Comparison of ENCODE assay signal across 1 cellular context in the genomic region with DNA sequence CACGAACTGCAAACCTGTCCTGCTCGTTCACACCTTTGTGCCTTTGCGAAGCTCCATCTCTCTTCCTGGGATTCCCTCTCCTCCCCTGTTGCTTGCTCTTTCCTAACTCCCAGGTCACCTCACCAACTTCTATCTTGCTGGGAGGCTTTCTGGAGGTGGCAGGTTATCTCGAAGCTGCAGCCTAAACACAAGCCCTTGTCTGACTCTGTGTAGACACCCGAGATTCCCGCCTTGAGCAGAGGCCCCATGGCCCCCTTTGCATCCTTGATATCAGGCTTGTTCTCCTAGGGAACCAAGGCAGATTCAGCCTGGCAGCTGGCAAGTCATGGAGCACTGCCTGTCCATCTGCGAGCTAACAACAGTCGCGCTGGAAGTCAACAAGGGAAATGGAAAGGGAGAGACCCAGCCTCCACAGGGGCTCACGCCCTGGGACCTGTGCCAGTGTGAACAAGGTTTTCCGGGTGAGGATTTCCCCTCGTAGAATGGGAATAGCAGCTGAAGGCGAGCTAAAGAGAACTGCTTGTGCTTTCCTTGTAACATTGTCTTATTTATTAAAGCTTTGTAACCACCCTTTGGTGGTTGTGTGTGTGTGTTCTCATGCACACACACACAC.
TF ChIP-seq lines count a peak whose summit lies in the region.

No MANE protein-coding gene starts in this region.

TF ChIP-seq in SK-N-SH, 30 proteins besides CTCF, POLR2A, EP300 and RAD21 (continued from another document):
- TF ChIP-seq, protein P1, sequence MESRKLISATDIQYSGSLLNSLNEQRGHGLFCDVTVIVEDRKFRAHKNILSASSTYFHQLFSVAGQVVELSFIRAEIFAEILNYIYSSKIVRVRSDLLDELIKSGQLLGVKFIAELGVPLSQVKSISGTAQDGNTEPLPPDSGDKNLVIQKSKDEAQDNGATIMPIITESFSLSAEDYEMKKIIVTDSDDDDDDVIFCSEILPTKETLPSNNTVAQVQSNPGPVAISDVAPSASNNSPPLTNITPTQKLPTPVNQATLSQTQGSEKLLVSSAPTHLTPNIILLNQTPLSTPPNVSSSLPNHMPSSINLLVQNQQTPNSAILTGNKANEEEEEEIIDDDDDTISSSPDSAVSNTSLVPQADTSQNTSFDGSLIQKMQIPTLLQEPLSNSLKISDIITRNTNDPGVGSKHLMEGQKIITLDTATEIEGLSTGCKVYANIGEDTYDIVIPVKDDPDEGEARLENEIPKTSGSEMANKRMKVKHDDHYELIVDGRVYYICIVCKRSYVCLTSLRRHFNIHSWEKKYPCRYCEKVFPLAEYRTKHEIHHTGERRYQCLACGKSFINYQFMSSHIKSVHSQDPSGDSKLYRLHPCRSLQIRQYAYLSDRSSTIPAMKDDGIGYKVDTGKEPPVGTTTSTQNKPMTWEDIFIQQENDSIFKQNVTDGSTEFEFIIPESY (IDR thresholded peaks at IDR 0.05; ENCODE audit: borderline replicate concordance, low read depth) = no peak
- TF ChIP-seq TAF1 (IDR thresholded peaks at IDR 0.05; ENCODE audit: borderline replicate concordance, low read depth, low read length) = no peak
- TF ChIP-seq, protein P2, sequence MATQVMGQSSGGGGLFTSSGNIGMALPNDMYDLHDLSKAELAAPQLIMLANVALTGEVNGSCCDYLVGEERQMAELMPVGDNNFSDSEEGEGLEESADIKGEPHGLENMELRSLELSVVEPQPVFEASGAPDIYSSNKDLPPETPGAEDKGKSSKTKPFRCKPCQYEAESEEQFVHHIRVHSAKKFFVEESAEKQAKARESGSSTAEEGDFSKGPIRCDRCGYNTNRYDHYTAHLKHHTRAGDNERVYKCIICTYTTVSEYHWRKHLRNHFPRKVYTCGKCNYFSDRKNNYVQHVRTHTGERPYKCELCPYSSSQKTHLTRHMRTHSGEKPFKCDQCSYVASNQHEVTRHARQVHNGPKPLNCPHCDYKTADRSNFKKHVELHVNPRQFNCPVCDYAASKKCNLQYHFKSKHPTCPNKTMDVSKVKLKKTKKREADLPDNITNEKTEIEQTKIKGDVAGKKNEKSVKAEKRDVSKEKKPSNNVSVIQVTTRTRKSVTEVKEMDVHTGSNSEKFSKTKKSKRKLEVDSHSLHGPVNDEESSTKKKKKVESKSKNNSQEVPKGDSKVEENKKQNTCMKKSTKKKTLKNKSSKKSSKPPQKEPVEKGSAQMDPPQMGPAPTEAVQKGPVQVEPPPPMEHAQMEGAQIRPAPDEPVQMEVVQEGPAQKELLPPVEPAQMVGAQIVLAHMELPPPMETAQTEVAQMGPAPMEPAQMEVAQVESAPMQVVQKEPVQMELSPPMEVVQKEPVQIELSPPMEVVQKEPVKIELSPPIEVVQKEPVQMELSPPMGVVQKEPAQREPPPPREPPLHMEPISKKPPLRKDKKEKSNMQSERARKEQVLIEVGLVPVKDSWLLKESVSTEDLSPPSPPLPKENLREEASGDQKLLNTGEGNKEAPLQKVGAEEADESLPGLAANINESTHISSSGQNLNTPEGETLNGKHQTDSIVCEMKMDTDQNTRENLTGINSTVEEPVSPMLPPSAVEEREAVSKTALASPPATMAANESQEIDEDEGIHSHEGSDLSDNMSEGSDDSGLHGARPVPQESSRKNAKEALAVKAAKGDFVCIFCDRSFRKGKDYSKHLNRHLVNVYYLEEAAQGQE (IDR thresholded peaks at IDR 0.05; ENCODE audit: low read depth, low read length) = no peak
- TF ChIP-seq, protein P3, sequence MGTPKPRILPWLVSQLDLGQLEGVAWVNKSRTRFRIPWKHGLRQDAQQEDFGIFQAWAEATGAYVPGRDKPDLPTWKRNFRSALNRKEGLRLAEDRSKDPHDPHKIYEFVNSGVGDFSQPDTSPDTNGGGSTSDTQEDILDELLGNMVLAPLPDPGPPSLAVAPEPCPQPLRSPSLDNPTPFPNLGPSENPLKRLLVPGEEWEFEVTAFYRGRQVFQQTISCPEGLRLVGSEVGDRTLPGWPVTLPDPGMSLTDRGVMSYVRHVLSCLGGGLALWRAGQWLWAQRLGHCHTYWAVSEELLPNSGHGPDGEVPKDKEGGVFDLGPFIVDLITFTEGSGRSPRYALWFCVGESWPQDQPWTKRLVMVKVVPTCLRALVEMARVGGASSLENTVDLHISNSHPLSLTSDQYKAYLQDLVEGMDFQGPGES (IDR thresholded peaks at IDR 0.05; ENCODE audit: low read depth, low read length) = no peak
- TF ChIP-seq RXRA (IDR thresholded peaks at IDR 0.05; ENCODE audit: borderline replicate concordance, low read depth) = no peak
- TF ChIP-seq GABPA (IDR thresholded peaks at IDR 0.05; ENCODE audit: low read depth) = no peak
TF ChIP-seq in SK-N-SH: peak in this region for 0.
